4 cellular contexts compared by ENCODE assay signal in genomic region chr5:100965291-100965690, GRCh38.
"Had no signal": no experiment of that assay in that cellular context is flagged by ENCODE, and none has a peak within 500 bp of the region (broad histone marks: within the 10 kb centered on the region; RNA-seq: fewer than 3 reads in every experiment).

No MANE protein-coding gene starts in this region.

- H3K4me3 Mint-ChIP-seq: GM23338, H9 had no signal

- DNase-seq: H9, HCEC 1CT, IMR-90 had no signal

- H3K4me1 Mint-ChIP-seq: GM23338, H9 had no signal

- H3K9me3 Mint-ChIP-seq: GM23338, H9 had no signal

- H3K4me3 ChIP-seq: GM23338 had no signal

- ATAC-seq: GM23338 had no signal

- H2AFZ ChIP-seq: GM23338 had no signal

- H3K4me2 ChIP-seq: GM23338 had no signal

- H3K27ac Mint-ChIP-seq: GM23338 had no signal
